ENCODE assay signal across 1 cellular context in genomic region chr5:10498350-10498749, GRCh38.
TF ChIP-seq lines count a peak whose summit lies in the region.

No MANE protein-coding gene starts in this region.

TF ChIP-seq in H1, 55 proteins besides CTCF, POLR2A, EP300 and RAD21:
- TF ChIP-seq HDAC2 (IDR thresholded peaks at IDR 0.05; ENCODE audit: borderline replicate concordance in 1 of 2, low read depth in 2 of 2, low read length in 2 of 2) (no peak), SP4 (IDR thresholded peaks at IDR 0.05; ENCODE audit: low read length) (no peak), MAX (IDR thresholded peaks at IDR 0.05) (peak; percentile 16; the same call in 1 of the 2 replicates), CTBP2 (IDR thresholded peaks at IDR 0.05; ENCODE audit: borderline replicate concordance, insufficient read depth, insufficient read length, low read length) (no peak)
